8 cellular contexts compared by ENCODE assay signal in genomic region chr7:51160990-51161615, GRCh38.
DNase-seq lines count a peak whose midpoint lies in the region; ATAC-seq and TF ChIP-seq lines count a peak whose summit lies in the region.

No MANE protein-coding gene starts in this region.

- H2AFZ ChIP-seq in OCI-LY3 (ENCODE audit: low read depth, low read length), result no peak overlapping the region

- no peak overlapping the region for H3K4me3 ChIP-seq in OCI-LY3 (ENCODE audit: low read length)
- no peak overlapping the region for H3K4me3 ChIP-seq in neutrophil (ENCODE audit: low read depth in 1 of 2, low read length in 1 of 2)

- no peaks in the 10 kb centered on the region for H4K20me1 ChIP-seq in OCI-LY3 (ENCODE audit: insufficient read depth, low read length)

- peaks cover 7% of the 10 kb centered on the region; the same call in 1 of the 2 replicates for H3K27me3 ChIP-seq in OCI-LY3 (ENCODE audit: low read depth, low read length)
- no peaks in the 10 kb centered on the region for H3K27me3 ChIP-seq in neutrophil

- H3K27ac ChIP-seq in OCI-LY3 (ENCODE audit: low read length) (no peak overlapping the region), neutrophil (no peak overlapping the region), temporal lobe (ENCODE audit: low read depth, low read length) (peak overlapping the region; percentile 77)

- no peak overlapping the region for H3K9ac ChIP-seq in OCI-LY3 (ENCODE audit: low read length)

- no peak overlapping the region for H3K4me2 ChIP-seq in OCI-LY3 (ENCODE audit: low read length)

- H3K4me1 ChIP-seq in OCI-LY3 (ENCODE audit: low read length) (peaks cover 33% of the 10 kb centered on the region), neutrophil (ENCODE audit: control insufficient read depth in 1 of 2, insufficient read depth in 1 of 2, low read depth in 1 of 2, low read length in 1 of 2) (no peaks in the 10 kb centered on the region)

- H3K36me3 ChIP-seq in OCI-LY3 (replicated peaks; ENCODE audit: low read depth, low read length) (no peaks in the 10 kb centered on the region), neutrophil (no peaks in the 10 kb centered on the region)

- TF ChIP-seq CTCF in OCI-LY3 (IDR thresholded peaks at IDR 0.05; ENCODE audit: low read depth, low read length) (peak; percentile 94), neutrophil (IDR thresholded peaks at IDR 0.05) (peak; percentile 47)

- DNase-seq in NCI-H187 (lab: John Stamatoyannopoulos, UW), result peak; percentile 14 to 23
- DNase-seq in NCI-H187 treated with DMSO at 0.1 percent for 48 hours (lab: John Stamatoyannopoulos, UW), result no peak
- DNase-seq in activated T-helper 1 cell treated with Interleukin-2 at 50 U/mL for 16 hours (ENCODE audit: low read depth), result peak; percentile 11
- peak; percentile 73 for DNase-seq in fibroblast of peridontal ligament (ENCODE audit: extremely low read depth)

- H3K79me2 ChIP-seq in OCI-LY3 (ENCODE audit: low read length), result no peaks in the 10 kb centered on the region

- H3K9me3 ChIP-seq in OCI-LY3 (ENCODE audit: insufficient read depth, low read length) (no peaks in the 10 kb centered on the region), neutrophil (no peaks in the 10 kb centered on the region)

- peak; percentile 61 for ATAC-seq in HG03354 (IDR thresholded peaks at IDR 0.05; ENCODE audit: poor library complexity, severe bottlenecking, unreplicated experiment)
